8 cellular contexts compared by ENCODE assay signal in the genomic region with DNA sequence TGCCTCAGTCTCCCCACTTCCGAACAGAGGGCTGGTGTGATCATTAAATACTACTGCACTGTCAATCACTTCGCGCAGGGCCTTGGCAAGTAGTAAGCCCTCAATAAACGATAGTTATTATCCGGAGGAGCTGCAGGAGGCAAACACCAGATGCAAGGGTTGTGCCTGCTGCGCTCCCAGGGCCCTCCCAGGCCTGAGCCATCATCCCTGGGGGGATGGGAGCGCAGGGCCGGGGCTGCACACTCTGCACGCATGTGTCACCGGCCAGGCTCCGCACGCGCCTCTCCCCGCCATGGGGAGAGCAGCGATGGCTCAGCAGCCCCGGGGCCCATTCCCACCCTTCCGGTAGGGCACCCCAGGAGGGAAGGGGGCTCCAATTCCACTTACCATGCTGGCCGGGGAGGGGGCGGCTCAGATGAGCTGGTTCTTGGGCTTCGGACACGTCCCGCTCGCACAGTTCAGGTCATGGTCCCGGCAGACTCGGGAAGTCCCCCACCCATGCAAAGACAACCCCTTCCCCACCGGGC. TPM values are rescaled to one million over a fixed set of nuclear protein-coding genes. Genes with fewer than 3 reads are reported as not detected.
DNase-seq lines count a peak whose midpoint lies in the region; ATAC-seq and TF ChIP-seq lines count a peak whose summit lies in the region.

No MANE protein-coding gene starts in this region.

- no peaks in the 10 kb centered on the region for H3K27me3 Mint-ChIP-seq in T-cell

- CTCF ChIA-PET in BJ (lab: Yijun Ruan, JAX) (interaction anchor here (3.3 kb wide), 1 partner anchor 17 kb away, joined by 8 read pairs; no protein-coding TSS in a partner anchor), T-cell (lab: Charles Lee) (interaction anchor here in 1 of 2 donors (0.7 to 2.7 kb wide), 7 partner anchors 9 to 72 kb away, joined by 3 to 12 read pairs (median 6); no protein-coding TSS in a partner anchor)

- peaks cover 4% of the 10 kb centered on the region; the same call in 1 of the 2 replicates for H3K36me3 ChIP-seq in BJ (ENCODE audit: control insufficient read depth, insufficient read depth, low read length)
- peaks cover 20% of the 10 kb centered on the region for H3K36me3 ChIP-seq in left ventricle myocardium inferior
- H3K36me3 ChIP-seq in prostate gland: no peaks in the 10 kb centered on the region
- H3K36me3 ChIP-seq in aorta (ENCODE audit: control insufficient read depth in 1 of 2, insufficient read depth in 2 of 2, low read length in 1 of 2): no peaks in the 10 kb centered on the region

- peaks cover 12% of the 10 kb centered on the region for H3K36me3 Mint-ChIP-seq in T-cell

- TF ChIP-seq CTCF in BJ (IDR thresholded peaks at IDR 0.05; ENCODE audit: insufficient read depth, low read depth, low read length): no peak
- TF ChIP-seq CTCF in left ventricle myocardium inferior (IDR thresholded peaks at IDR 0.05; ENCODE audit: borderline replicate concordance): no peak
- no peak for TF ChIP-seq CTCF in prostate gland (IDR thresholded peaks at IDR 0.05)

- no peak for DNase-seq in BJ (ENCODE audit: low read depth)
- DNase-seq in GM19238 (ENCODE audit: insufficient read length, low spot score): peak; percentile 46
- no peak for DNase-seq in Jurkat, Clone E6-1 (ENCODE audit: low read depth, low spot score)
- peak in 33 of 34 experiments; percentile 23 to 72 (median 38) for DNase-seq in T-cell
- peak in 43 of 56 donors; percentile 2 to 57 (median 26) for DNase-seq in amygdala (lab: John Stamatoyannopoulos, UW)
- DNase-seq in left ventricle myocardium inferior: peak; percentile 68
- peak; percentile 27 for DNase-seq in prostate gland (ENCODE audit: low spot score)
- peak; percentile 86 to 92 for DNase-seq in aorta

- TF ChIP-seq POLR2A in prostate gland (IDR thresholded peaks at IDR 0.05): peak; percentile 13

- H3K4me1 Mint-ChIP-seq in T-cell: peaks cover 35 to 44% (median 44%) of the 10 kb centered on the region in 3 donors

- WGBS in prostate gland: 2% methylated on average over 26 of the region's 26 CpGs
- WGBS in aorta, 2 donors: 2% methylated on average over 21 to 26 of the region's 26 CpGs

- H3K27me3 ChIP-seq in BJ (ENCODE audit: control insufficient read depth, insufficient read depth, low read length) (no peaks in the 10 kb centered on the region), left ventricle myocardium inferior (ENCODE audit: low read depth) (no peaks in the 10 kb centered on the region), prostate gland (replicated peaks; ENCODE audit: insufficient read depth) (no peaks in the 10 kb centered on the region), aorta (ENCODE audit: control insufficient read depth in 1 of 2, insufficient read depth in 2 of 2, low read length in 1 of 2) (no peaks in the 10 kb centered on the region)

- H3K4me3 Mint-ChIP-seq in T-cell: peak overlapping the region; percentile 78 to 90 (median 86)

- H3K4me3 ChIP-seq in BJ (ENCODE audit: low read depth, low read length): peak overlapping the region; percentile 93
- peak overlapping the region; percentile 82 for H3K4me3 ChIP-seq in Jurkat, Clone E6-1 (ENCODE audit: low read length)
- H3K4me3 ChIP-seq in left ventricle myocardium inferior: peak overlapping the region; percentile 90
- H3K4me3 ChIP-seq in prostate gland: peak overlapping the region; percentile 78 to 93
- H3K4me3 ChIP-seq in aorta (ENCODE audit: low read length in 2 of 2): peak overlapping the region; percentile 85 to 93

- H3K27ac ChIP-seq in left ventricle myocardium inferior (replicated peaks) (peak overlapping the region; percentile 87), prostate gland (peak overlapping the region; percentile 73 to 84), aorta (ENCODE audit: low read depth in 1 of 2, low read length in 2 of 2) (peak overlapping the region; percentile 10 to 14)

- H3K27ac Mint-ChIP-seq in T-cell: peak overlapping the region; percentile 44 to 90

- peak; percentile 41 to 63 (median 48) for ATAC-seq in T-cell (replicated peaks in 1 of 4)
- peak; percentile 86 for ATAC-seq in aorta (ENCODE audit: low FRiP score)

- H3K4me1 ChIP-seq in left ventricle myocardium inferior: peaks cover 31% of the 10 kb centered on the region
- no peaks in the 10 kb centered on the region for H3K4me1 ChIP-seq in prostate gland (replicated peaks)
- H3K4me1 ChIP-seq in aorta (ENCODE audit: control insufficient read depth in 1 of 2, insufficient read depth in 2 of 2, low read length in 2 of 2): no peaks in the 10 kb centered on the region

- POLR2A ChIA-PET in BJ (lab: Charles Lee): no interaction called here
- POLR2A ChIA-PET in T-cell (lab: Charles Lee): interaction anchor here (0.8 to 1.0 kb wide), 3 partner anchors 17 to 27 kb away, joined by 3 to 5 read pairs (median 4); no protein-coding TSS in a partner anchor

- intact Hi-C loops in left ventricle myocardium inferior (cut with micrococcal nuclease): no loop called here
- intact Hi-C loops in prostate gland (cut with DNase I): no loop called here
- intact Hi-C loops in aorta (cut with DNase I): loop anchor here (5.0 to 10.0 kb wide), 2 partner anchors 64 to 79 kb away; no protein-coding TSS in a partner anchor

- H3K9me3 ChIP-seq in left ventricle myocardium inferior (replicated peaks) (no peaks in the 10 kb centered on the region), prostate gland (no peaks in the 10 kb centered on the region), aorta (ENCODE audit: control insufficient read depth, low read length) (no peaks in the 10 kb centered on the region)

- H3K9me3 Mint-ChIP-seq in T-cell: peaks cover 0 to 3% (median 2%) of the 10 kb centered on the region in 3 donors

RNA-seq across cellular contexts. Expression of a gene that starts 0.7 kb away (rescaled TPM):
- polyA plus RNA-seq in BJ (2011; rRNA removed) (158 and 239 TPM in 2 replicates), aorta (10 to 100 TPM; 28.0 to 85.1 TPM)
- 204 and 308 TPM in 2 replicates for polyA minus RNA-seq in BJ (2011; rRNA and poly(A)+ RNA removed)
- polyA plus RNA-seq in Jurkat, Clone E6-1 (2012; ENCODE audit: insufficient read depth, insufficient read length): 101 TPM
- total RNA-seq in T-cell (100 to 1,000 TPM; 355 to 403 (median 391) TPM), left ventricle myocardium inferior (26.4 TPM), prostate gland (100 to 1,000 TPM in 1 of 2 donors, 10 to 100 TPM in 1; 51.1 to 145 TPM), aorta (100 to 1,000 TPM in 1 of 2 donors, 10 to 100 TPM in 1; 88.6 to 103 TPM)

Comparison
In these comparisons a context has a peak if more than half of its experiments do, and no peak if none do; other contexts are left out.
1. DNase-seq: peak in GM19238 (single experiment), T-cell (33 of 34), amygdala (43 of 56), left ventricle myocardium inferior (single experiment), prostate gland (single experiment) and aorta (2 of 2); none in BJ (single experiment) and Jurkat, Clone E6-1 (single experiment).
2. H3K27ac ChIP-seq: peak in every context shown above with its lines; median percentile 87 in left ventricle myocardium inferior; 78 in prostate gland; 12 in aorta.
3. intact Hi-C loops: an anchor here in aorta (5.0 to 10.0 kb wide); none called in left ventricle myocardium inferior and prostate gland.
4. Peak in every context shown above with its lines, with median percentiles within 50 percentile points of each other: H3K4me3 ChIP-seq.